ENCODE assay signal across 23 cellular contexts in the genomic region with DNA sequence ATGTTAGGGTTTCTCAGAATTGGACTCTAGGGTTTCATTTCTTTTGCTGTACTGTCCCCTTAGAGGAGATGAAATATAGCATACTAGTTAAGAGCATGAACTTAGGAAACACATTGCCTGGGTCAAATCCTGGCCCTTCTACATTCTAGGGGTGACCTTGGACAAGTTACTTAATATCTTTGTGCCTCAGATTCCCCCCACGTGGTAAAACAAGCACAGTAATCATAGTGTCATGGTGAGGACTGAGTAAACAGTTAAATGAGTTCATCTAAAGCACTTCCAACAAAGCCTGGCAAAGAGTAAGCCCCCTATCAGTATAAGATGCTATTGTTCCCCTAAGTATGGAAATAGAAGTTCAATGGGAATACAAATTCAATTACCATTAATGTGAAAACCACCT. TPM values are rescaled to one million over a fixed set of nuclear protein-coding genes. Genes with fewer than 3 reads are reported as not detected.
DNase-seq lines count a peak whose midpoint lies in the region; ATAC-seq, FAIRE-seq and TF ChIP-seq lines count a peak whose summit lies in the region.
"Had no signal": no experiment of that assay in that cellular context is flagged by ENCODE, and none has a peak within 500 bp of the region (broad histone marks: within the 10 kb centered on the region; RNA-seq: fewer than 3 reads in every experiment).

No MANE protein-coding gene starts in this region.

- H3K4me2 ChIP-seq in A549 (peak overlapping the region; percentile 13), endothelial cell of umbilical vein (ENCODE audit: insufficient read depth, low read length) (no peak overlapping the region)
- H3K4me2 ChIP-seq: SK-N-SH had no signal

- no peak for TF ChIP-seq EP300 in A549 (IDR thresholded peaks at IDR 0.05)

- H3K9me3 ChIP-seq in A549 (no peaks in the 10 kb centered on the region), Panc1 (ENCODE audit: control insufficient read depth, insufficient read depth, low read depth, low read length) (no peaks in the 10 kb centered on the region), endothelial cell of umbilical vein (replicated peaks; ENCODE audit: control insufficient read depth, insufficient read depth, low read length) (no peaks in the 10 kb centered on the region)
- H3K9me3 ChIP-seq: SK-N-SH had no signal

- dilution Hi-C loops in endothelial cell of umbilical vein (cut with MboI; ENCODE audit: extremely low pct_ligation_motif_present, low sequenced_read_pairs), result no loop called here

- H3K36me3 ChIP-seq in Panc1 (ENCODE audit: control insufficient read depth, insufficient read depth, low read length) (no peaks in the 10 kb centered on the region; the same call in 1 of the 2 replicates), endothelial cell of umbilical vein (ENCODE audit: control insufficient read depth in 2 of 2, extremely low read depth in 1 of 2, insufficient read depth in 2 of 2, low read length in 2 of 2) (no peaks in the 10 kb centered on the region)
- H3K36me3 ChIP-seq: BLaER1 had no signal

- CTCF ChIA-PET in A549 (lab: Yijun Ruan, JAX) (no interaction called here), Panc1 (lab: Charles Lee) (no interaction called here), endothelial cell of umbilical vein (lab: Charles Lee) (no interaction called here)

- TF ChIP-seq CTCF in A549 (IDR thresholded peaks at IDR 0.05), result no peak
- no peak for TF ChIP-seq CTCF in Panc1 (IDR thresholded peaks at IDR 0.05)
- no peak for TF ChIP-seq CTCF in endothelial cell of umbilical vein (IDR thresholded peaks at IDR 0.05; ENCODE audit: extremely low read depth in 1 of 2, insufficient read depth in 1 of 2, low read depth in 1 of 2, low read length in 2 of 2)

- no peak for FAIRE-seq in A549 (lab: Jason Lieb, UNC)
- no peak for FAIRE-seq in endothelial cell of umbilical vein (lab: Jason Lieb, UNC)
- FAIRE-seq: GM12878 had no signal

- H3K4me1 ChIP-seq in A549 (peaks cover 59% of the 10 kb centered on the region), Panc1 (ENCODE audit: control insufficient read depth, insufficient read depth, low read length) (peaks cover 32% of the 10 kb centered on the region), endothelial cell of umbilical vein (ENCODE audit: control insufficient read depth, extremely low read depth, insufficient read depth, low read length) (peaks cover 20% of the 10 kb centered on the region)

- TF ChIP-seq POLR2A in A549 (IDR thresholded peaks at IDR 0.05; ENCODE audit: low read length), result no peak
- TF ChIP-seq POLR2A in endothelial cell of umbilical vein (IDR thresholded peaks at IDR 0.05; ENCODE audit: low read depth, low read length), result no peak

- no TSS peak for BruUV-seq in Panc1 (replicated peaks; lab: Mats Ljungman, UMichigan)
- BruUV-seq in endothelial cell of umbilical vein (replicated peaks; lab: Mats Ljungman, UMichigan), result no TSS peak

- H3K27me3 ChIP-seq in Panc1 (ENCODE audit: control insufficient read depth, insufficient read depth, low read length) (no peaks in the 10 kb centered on the region), endothelial cell of umbilical vein (ENCODE audit: control insufficient read depth in 2 of 2, insufficient read depth in 2 of 2, low read length in 2 of 2) (no peaks in the 10 kb centered on the region)
- H3K27me3 ChIP-seq: BLaER1 had no signal

- no peak overlapping the region for H2AFZ ChIP-seq in endothelial cell of umbilical vein (ENCODE audit: low read depth, low read length)

- no peaks in the 10 kb centered on the region for H4K20me1 ChIP-seq in endothelial cell of umbilical vein (replicated peaks; ENCODE audit: control insufficient read depth, extremely low read depth, insufficient read depth, low read length)

- H3K4me3 ChIP-seq in A549 (no peak overlapping the region), Panc1 (ENCODE audit: low read depth in 2 of 2, low read length in 2 of 2) (no peak overlapping the region), endothelial cell of umbilical vein (replicated peaks in 1 of 3; ENCODE audit: insufficient read depth in 1 of 3, low read depth in 1 of 3, low read length in 3 of 3) (no peak overlapping the region)
- H3K4me3 ChIP-seq: BLaER1, GM12878 had no signal

- H3K9me1 ChIP-seq in endothelial cell of umbilical vein (replicated peaks; ENCODE audit: control insufficient read depth, extremely low read depth, insufficient read depth, low read length), result no peaks in the 10 kb centered on the region

- H3K79me2 ChIP-seq in endothelial cell of umbilical vein (ENCODE audit: control insufficient read depth, insufficient read depth, low read length), result peaks cover 88% of the 10 kb centered on the region

- no peak overlapping the region for H3K9ac ChIP-seq in endothelial cell of umbilical vein (replicated peaks; ENCODE audit: extremely low read depth, insufficient read depth, low read length)
- H3K9ac ChIP-seq: BLaER1, SK-N-SH had no signal

- TF ChIP-seq RAD21 in A549 (conservative IDR thresholded peaks at IDR 0.05 in 1 of 2, IDR thresholded peaks at IDR 0.05 in 1 of 2), result no peak

- ATAC-seq in A549 (no peak), Panc1 (no peak), HG03439 (IDR thresholded peaks at IDR 0.05; ENCODE audit: unreplicated experiment) (no peak)
- ATAC-seq: GM12878, HCT116, PC-3, T-cell had no signal

- intact Hi-C loops in Panc1 (cut with micrococcal nuclease; ENCODE audit: unreplicated experiment), result loop anchor here (10.0 kb wide), 2 partner anchors 287 to 707 kb away; no protein-coding TSS in a partner anchor
- intact Hi-C loops in endothelial cell of umbilical vein (cut with micrococcal nuclease), result loop anchor here (10.0 kb wide), 2 partner anchors 153 to 1363 kb away; no protein-coding TSS in a partner anchor

- POLR2A ChIA-PET in A549 (lab: Yijun Ruan, JAX) (no interaction called here), Panc1 (lab: Charles Lee) (no interaction called here), endothelial cell of umbilical vein (lab: Charles Lee) (no interaction called here)

- 4% methylated on average over 1 of the region's 1 CpG for WGBS in A549 (ENCODE audit: missing lambda C conversion rate)

- in situ Hi-C loops in Panc1 (cut with HindIII; ENCODE audit: low pct_unique_long_range_greater_than_20kb, low sequenced_read_pairs), result no loop called here

- H3K27ac ChIP-seq in A549 (peak overlapping the region in 1 of 2 experiments; percentile 16; a peak in 3 of 6 replicates), Panc1 (ENCODE audit: low read length) (0 out of 2 replicates have a peak overlapping the region, but pooled peaks have one; percentile 15), endothelial cell of umbilical vein (ENCODE audit: insufficient read depth, low read depth, low read length) (no peak overlapping the region)
- H3K27ac ChIP-seq: BLaER1 had no signal

- no peak for DNase-seq in A549 (ENCODE audit: low read depth in 1 of 2, low spot score in 1 of 2)
- peak; percentile 47 for DNase-seq in ELR (ENCODE audit: low read depth)
- DNase-seq in Panc1 (ENCODE audit: low read depth, low spot score), result no peak
- peak; percentile 22 for DNase-seq in endothelial cell of umbilical vein (ENCODE audit: low read depth, low spot score)
- no peak for DNase-seq in NCI-H187 (lab: John Stamatoyannopoulos, UW)
- no peak for DNase-seq in SKM-1 (lab: John Stamatoyannopoulos, UW; ENCODE audit: unreplicated experiment)
- DNase-seq: ACHN; CD4-positive, alpha-beta T cell; COR-L47; DMS79 treated with DMSO at 0.1 percent for 48 hours; MM.1S; NCI-H1092; NCI-H1436 treated with DMSO at 0.1 percent for 48 hours; NCI-H2081; NCI-H510A; PC-3; SIG-M5; SK-N-SH; T-cell had no signal

TF ChIP-seq in A549, 52 proteins besides CTCF, POLR2A, EP300 and RAD21 (continues in another document):
- TF ChIP-seq EHF (CRISPR knock-in tag; IDR thresholded peaks at IDR 0.05) (no peak), KDM1A (IDR thresholded peaks at IDR 0.05; ENCODE audit: low read depth) (no peak)
- TF ChIP-seq, protein P1, sequence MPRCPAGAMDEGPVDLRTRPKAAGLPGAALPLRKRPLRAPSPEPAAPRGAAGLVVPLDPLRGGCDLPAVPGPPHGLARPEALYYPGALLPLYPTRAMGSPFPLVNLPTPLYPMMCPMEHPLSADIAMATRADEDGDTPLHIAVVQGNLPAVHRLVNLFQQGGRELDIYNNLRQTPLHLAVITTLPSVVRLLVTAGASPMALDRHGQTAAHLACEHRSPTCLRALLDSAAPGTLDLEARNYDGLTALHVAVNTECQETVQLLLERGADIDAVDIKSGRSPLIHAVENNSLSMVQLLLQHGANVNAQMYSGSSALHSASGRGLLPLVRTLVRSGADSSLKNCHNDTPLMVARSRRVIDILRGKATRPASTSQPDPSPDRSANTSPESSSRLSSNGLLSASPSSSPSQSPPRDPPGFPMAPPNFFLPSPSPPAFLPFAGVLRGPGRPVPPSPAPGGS (IDR thresholded peaks at IDR 0.05), result no peak

TF ChIP-seq in endothelial cell of umbilical vein, 7 proteins besides CTCF, POLR2A, EP300 and RAD21 (continues in another document):
- TF ChIP-seq GATA2 (IDR thresholded peaks at IDR 0.05; ENCODE audit: insufficient read depth, insufficient read length, low read depth, low read length) (no peak), EZH2 (IDR thresholded peaks at IDR 0.05; ENCODE audit: borderline replicate concordance, low read depth, low read length, severe bottlenecking) (no peak), FOS (IDR thresholded peaks at IDR 0.05; ENCODE audit: borderline replicate concordance, insufficient read depth, low read length) (no peak), MYC (IDR thresholded peaks at IDR 0.05; ENCODE audit: low read depth, low read length) (no peak), JUN (IDR thresholded peaks at IDR 0.05; ENCODE audit: borderline replicate concordance, insufficient read depth, insufficient read length, low read depth) (no peak), POLR2AphosphoS5 (IDR thresholded peaks at IDR 0.05; ENCODE audit: insufficient read depth, low read depth, low read length) (no peak)

RNA-seq across cellular contexts. Expression of gene DPY19L1, which starts 5.1 kb away (rescaled TPM):
- 129 and 145 TPM in 2 replicates for polyA plus RNA-seq in A549 (2011; rRNA removed)
- 17.3 and 20.8 TPM in 2 replicates for polyA plus RNA-seq in A549 (2012; cell fraction: cytosol; rRNA removed)
- 14.4 and 21.9 TPM in 2 replicates for polyA plus RNA-seq in A549 (2012; cell fraction: nucleus; rRNA removed)
- 47.5 to 53.6 TPM (median 52.0 TPM) in 3 replicates for polyA plus RNA-seq in A549 (2017; fragmentation: RNase III; extraction: RNeasy Plus Mini Kit Qiagen cat#74134 plus additional on column Dnase treatment)
- polyA minus RNA-seq in A549 (2011; rRNA and poly(A)+ RNA removed), result 50.2 and 51.8 TPM in 2 replicates
- 103 TPM for total RNA-seq in Panc1 (2021; ENCODE audit: unreplicated experiment)
- 89.0 TPM for polyA plus RNA-seq in Panc1 (2012; ENCODE audit: insufficient read length)
- total RNA-seq in endothelial cell of umbilical vein, result 53.1 and 60.7 TPM in 2 replicates
- polyA plus RNA-seq in endothelial cell of umbilical vein, result 23.9 and 30.9 TPM in 2 replicates
- 23.7 and 23.8 TPM in 2 replicates for polyA plus RNA-seq in endothelial cell of umbilical vein (2011; cell fraction: cytosol; rRNA removed)
- polyA plus RNA-seq in endothelial cell of umbilical vein (2011; cell fraction: nucleus; rRNA removed), result 20.5 and 30.7 TPM in 2 replicates
- polyA plus RNA-seq in endothelial cell of umbilical vein (2012), result 42.5 and 56.7 TPM in 2 replicates
- 47.5 and 54.2 TPM in 2 replicates for polyA minus RNA-seq in endothelial cell of umbilical vein
- 20.3 TPM for polyA minus RNA-seq in endothelial cell of umbilical vein (2011; cell fraction: cytosol; rRNA and poly(A)+ RNA removed)
- 33.5 and 50.9 TPM in 2 replicates for polyA minus RNA-seq in endothelial cell of umbilical vein (2011; cell fraction: nucleus; rRNA and poly(A)+ RNA removed)

Comparison
In these comparisons a context has a peak if more than half of its experiments do, and no peak if none do; other contexts are left out.
1. DNase-seq: peak in ELR (single experiment) and endothelial cell of umbilical vein (single experiment); none in A549 (0 of 2), Panc1 (single experiment), NCI-H187 (0 of 2) and SKM-1 (single experiment).